Comparison of ENCODE assay signal across 36 cellular contexts in genomic region chr16:55671974-55672280, GRCh38. TPM values are rescaled to one million over a fixed set of nuclear protein-coding genes. Genes with fewer than 3 reads are reported as not detected.
"Had no signal": no experiment of that assay in that cellular context is flagged by ENCODE, and none has a peak within 500 bp of the region (broad histone marks: within the 10 kb centered on the region; RNA-seq: fewer than 3 reads in every experiment).

No MANE protein-coding gene starts in this region.

- H3K4me1 Mint-ChIP-seq: activated CD4-positive, alpha-beta memory T cell treated with anti-CD3 and anti-CD28 coated beads, Interleukin-2, amount 10 ng/mL, durations not matched to agents 7 days and 5 days; activated naive CD8-positive, alpha-beta T cell treated with anti-CD3 and anti-CD28 coated beads for 36 hours; activated T-helper 17 cell treated with anti-CD3 and anti-CD28 coated beads, Interleukin-2, amount 50 U/mL, for 72 hours; IgD-negative memory B cell had no signal

- H3K9me3 Mint-ChIP-seq: activated CD4-positive, alpha-beta memory T cell treated with anti-CD3 and anti-CD28 coated beads, Interleukin-2, amount 10 ng/mL, durations not matched to agents 7 days and 5 days; activated naive CD8-positive, alpha-beta T cell treated with anti-CD3 and anti-CD28 coated beads for 36 hours; activated T-cell treated with anti-CD3 and anti-CD28 coated beads, Interleukin-2, amount 50 U/mL, for 72 hours; activated T-helper 17 cell treated with anti-CD3 and anti-CD28 coated beads, Interleukin-2, amount 50 U/mL, for 72 hours had no signal

- H3K36me3 ChIP-seq: ascending aorta, cardiac muscle cell, Peyer's patch had no signal

- H3K27me3 Mint-ChIP-seq: activated CD4-positive, alpha-beta memory T cell treated with anti-CD3 and anti-CD28 coated beads, Interleukin-2, amount 10 ng/mL, durations not matched to agents 7 days and 5 days had no signal

- DNase-seq: activated CD4-positive, alpha-beta memory T cell treated with anti-CD3 and anti-CD28 coated beads, Interleukin-2, amount 10 ng/mL, durations not matched to agents 7 days and 5 days; activated CD4-positive, alpha-beta T cell treated with anti-CD3 and anti-CD28 coated beads for 1 hour; activated CD4-positive, alpha-beta T cell treated with anti-CD3 and anti-CD28 coated beads for 48 hours; activated CD4-positive, CD25-positive, alpha-beta regulatory T cell; activated naive CD4-positive, alpha-beta T cell; activated naive CD4-positive, alpha-beta T cell treated with anti-CD3 and anti-CD28 coated beads, Interleukin-2, amount 50 U/mL, for 16 hours; activated naive CD8-positive, alpha-beta T cell treated with anti-CD3 and anti-CD28 coated beads for 36 hours; activated T-cell treated with anti-CD3 and anti-CD28 coated beads, Interleukin-2, amount 50 U/mL, for 1 hour; activated T-cell treated with anti-CD3 and anti-CD28 coated beads, Interleukin-2, amount 50 U/mL, for 72 hours; amniotic stem cell; Karpas-422; KBM-7; NCI-H1048; NCI-H1105 treated with DMSO at 0.1 percent for 48 hours; NCI-H1436; NCI-H1694; NCI-H1930; NCI-H2081 treated with DMSO at 0.1 percent for 48 hours; NCI-H226; NCI-H446 treated with DMSO at 0.1 percent for 48 hours; NCI-H69; NK-92 treated with Interleukin-12 subunit alpha and Interleukin-12 subunit beta, amount 100 ng/mL, for 24 hours; PC-3; Peyer's patch; RPMI8226; SW 1271; T-helper 1 cell; T-helper 2 cell; T-helper 9 cell had no signal

- H3K27me3 ChIP-seq: ascending aorta, Peyer's patch had no signal

- H3K4me1 ChIP-seq: ascending aorta, Peyer's patch had no signal

- H3K36me3 Mint-ChIP-seq: activated naive CD8-positive, alpha-beta T cell treated with anti-CD3 and anti-CD28 coated beads for 36 hours; IgD-negative memory B cell had no signal

- H3K4me3 Mint-ChIP-seq: activated CD4-positive, alpha-beta memory T cell treated with anti-CD3 and anti-CD28 coated beads, Interleukin-2, amount 10 ng/mL, durations not matched to agents 7 days and 5 days; activated naive CD8-positive, alpha-beta T cell treated with anti-CD3 and anti-CD28 coated beads for 36 hours; activated T-cell treated with anti-CD3 and anti-CD28 coated beads, Interleukin-2, amount 50 U/mL, for 72 hours; activated T-helper 17 cell treated with anti-CD3 and anti-CD28 coated beads, Interleukin-2, amount 50 U/mL, for 72 hours; IgD-negative memory B cell had no signal

- H3K9me3 ChIP-seq: ascending aorta, Peyer's patch had no signal

- H3K27ac Mint-ChIP-seq: activated CD4-positive, alpha-beta memory T cell treated with anti-CD3 and anti-CD28 coated beads, Interleukin-2, amount 10 ng/mL, durations not matched to agents 7 days and 5 days; activated naive CD8-positive, alpha-beta T cell treated with anti-CD3 and anti-CD28 coated beads for 36 hours; activated T-cell treated with anti-CD3 and anti-CD28 coated beads, Interleukin-2, amount 50 U/mL, for 72 hours; activated T-helper 17 cell treated with anti-CD3 and anti-CD28 coated beads, Interleukin-2, amount 50 U/mL, for 72 hours; IgD-negative memory B cell had no signal

- H3K27ac ChIP-seq: ascending aorta, cardiac muscle cell, Peyer's patch, VCaP had no signal

- ATAC-seq: activated T-cell treated with anti-CD3 and anti-CD28 coated beads, Interleukin-2, amount 50 U/mL, for 72 hours; activated T-helper 17 cell treated with anti-CD3 and anti-CD28 coated beads, Interleukin-2, amount 50 U/mL, for 72 hours; PC-3 had no signal

- H3K4me3 ChIP-seq: ascending aorta, cardiac muscle cell, Peyer's patch had no signal

RNA-seq across cellular contexts. Expression of gene SLC6A2, which starts 16.1 kb away (rescaled TPM):
- total RNA-seq: activated CD4-positive, alpha-beta memory T cell treated with anti-CD3 and anti-CD28 coated beads, Interleukin-2, amount 10 ng/mL, durations not matched to agents 7 days and 5 days; activated CD8-positive, alpha-beta memory T cell treated with anti-CD3 and anti-CD28 coated beads for 36 hours; activated naive CD8-positive, alpha-beta T cell treated with anti-CD3 and anti-CD28 coated beads for 36 hours; activated T-cell treated with anti-CD3 and anti-CD28 coated beads, Interleukin-2, amount 50 U/mL, for 72 hours; activated T-helper 17 cell treated with anti-CD3 and anti-CD28 coated beads, Interleukin-2, amount 50 U/mL, for 72 hours; ascending aorta; MCF 10A; PC-3; Peyer's patch had no signal
- polyA plus RNA-seq: IgD-negative memory B cell had no signal
